ENCODE assay signal across 8 cellular contexts in the genomic region with DNA sequence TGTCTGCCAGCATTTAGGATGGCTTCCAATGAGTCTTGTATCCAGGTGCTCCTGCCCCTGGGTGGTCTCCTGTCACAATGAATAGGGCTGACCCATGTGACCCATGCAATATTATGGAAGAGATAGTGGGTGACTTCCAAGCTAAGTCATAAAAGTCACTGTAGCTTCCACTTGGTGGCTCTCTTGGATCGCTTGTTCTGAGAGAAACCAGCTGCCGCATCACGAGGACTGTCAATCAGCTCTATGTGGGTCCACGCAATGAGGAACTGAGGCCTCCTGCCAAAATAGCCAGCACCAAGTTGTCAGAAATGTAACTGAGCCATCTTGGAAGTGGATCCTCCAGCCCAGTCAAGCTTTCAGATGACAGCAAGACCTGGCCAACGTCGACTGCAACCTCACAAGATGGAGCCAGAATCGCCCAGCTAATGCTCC. TPM values are rescaled to one million over a fixed set of nuclear protein-coding genes. Genes with fewer than 3 reads are reported as not detected.
A peak's percentile ranks its signal among the peaks of the same experiment; 100 is the strongest.
DNase-seq lines count a peak whose midpoint lies in the region; ATAC-seq and TF ChIP-seq lines count a peak whose summit lies in the region.

No MANE protein-coding gene starts in this region.

- H3K4me1 ChIP-seq in BLaER1 treated with 17β-estradiol and CSF1 and Interleukin-3, amounts not matched to agents 10 nM and 100 nM: peaks cover 38 to 90% (median 78%) of the 10 kb centered on the region in 10 experiments
- H3K4me1 ChIP-seq in SK-N-SH (ENCODE audit: control insufficient read depth in 1 of 2, insufficient read depth in 2 of 2, low read depth in 1 of 2, low read length in 1 of 2) (peaks cover 0 to 8% of the 10 kb centered on the region in 2 experiments; a peak in 1 of 4 replicates), smooth muscle cell (ENCODE audit: low read depth) (no peaks in the 10 kb centered on the region)

- no peaks in the 10 kb centered on the region for H3K9me2 ChIP-seq in SK-N-SH

- H2AFZ ChIP-seq in SK-N-SH (ENCODE audit: low read depth) (no peak overlapping the region), smooth muscle cell (ENCODE audit: low read depth) (no peak overlapping the region)

- H3K27me3 ChIP-seq in BLaER1 treated with 17β-estradiol and CSF1 and Interleukin-3, amounts not matched to agents 10 nM and 100 nM: no peaks in the 10 kb centered on the region
- H3K27me3 ChIP-seq in SK-N-SH (ENCODE audit: insufficient read depth) (no peaks in the 10 kb centered on the region), smooth muscle cell (ENCODE audit: low read depth) (no peaks in the 10 kb centered on the region)

- no peaks in the 10 kb centered on the region for H3K79me2 ChIP-seq in SK-N-SH (ENCODE audit: insufficient read depth)
- H3K79me2 ChIP-seq in smooth muscle cell (ENCODE audit: low read depth): no peaks in the 10 kb centered on the region

- TF ChIP-seq EP300 in SK-N-SH (IDR thresholded peaks at IDR 0.05; ENCODE audit: borderline replicate concordance in 1 of 2, low read depth in 1 of 2, low read length in 1 of 2): no peak

- peak; percentile 65 for TF ChIP-seq RAD21 in SK-N-SH (IDR thresholded peaks at IDR 0.05; ENCODE audit: low read length)

- H3F3A ChIP-seq in SK-N-SH (replicated peaks; ENCODE audit: insufficient read depth): peaks cover 4% of the 10 kb centered on the region
- peaks cover 8% of the 10 kb centered on the region for H3F3A ChIP-seq in smooth muscle cell (ENCODE audit: low read depth)

- POLR2A ChIA-PET in SK-N-SH (lab: Yijun Ruan, JAX): interaction anchor here (0.9 kb wide), 1 partner anchor 114 kb away, joined by 3 read pairs; no protein-coding TSS in a partner anchor

- H3K9ac ChIP-seq in BLaER1 treated with 17β-estradiol and CSF1 and Interleukin-3, amounts not matched to agents 10 nM and 100 nM: no peak overlapping the region
- H3K9ac ChIP-seq in SK-N-SH: no peak overlapping the region
- H3K9ac ChIP-seq in smooth muscle cell (ENCODE audit: low read depth): no peak overlapping the region

- H4K20me1 ChIP-seq in BLaER1 treated with 17β-estradiol and CSF1 and Interleukin-3, amounts not matched to agents 10 nM and 100 nM: no peaks in the 10 kb centered on the region
- H4K20me1 ChIP-seq in SK-N-SH (ENCODE audit: insufficient read depth) (no peaks in the 10 kb centered on the region), smooth muscle cell (ENCODE audit: low read depth) (no peaks in the 10 kb centered on the region)

- no peak overlapping the region for H3K27ac ChIP-seq in BLaER1 treated with 17β-estradiol and CSF1 and Interleukin-3, amounts not matched to agents 10 nM and 100 nM
- no peak overlapping the region for H3K27ac ChIP-seq in SK-N-SH (ENCODE audit: low read depth in 2 of 2, low read length in 1 of 2)
- no peak overlapping the region for H3K27ac ChIP-seq in smooth muscle cell (ENCODE audit: low read depth)

- H3K36me3 ChIP-seq in BLaER1 treated with 17β-estradiol and CSF1 and Interleukin-3, amounts not matched to agents 10 nM and 100 nM: peaks cover 0 to 14% (median 0%) of the 10 kb centered on the region in 11 experiments; a peak in 3 of 22 replicates
- H3K36me3 ChIP-seq in SK-N-SH (replicated peaks in 1 of 2; ENCODE audit: control insufficient read depth in 1 of 2, insufficient read depth in 2 of 2, low read length in 1 of 2) (peaks cover 7 to 16% of the 10 kb centered on the region in 2 experiments), smooth muscle cell (ENCODE audit: low read depth) (no peaks in the 10 kb centered on the region)

- TF ChIP-seq CTCF in SK-N-SH (IDR thresholded peaks at IDR 0.05): peak; percentile 31; the same call in 1 of the 2 replicates
- peak; percentile 15 for TF ChIP-seq CTCF in smooth muscle cell (IDR thresholded peaks at IDR 0.05; ENCODE audit: borderline replicate concordance, insufficient read depth, poor library complexity, severe bottlenecking)

- H3K9me3 ChIP-seq in BLaER1 treated with 17β-estradiol and CSF1 and Interleukin-3, amounts not matched to agents 10 nM and 100 nM (replicated peaks in 1 of 11): 0 out of 22 replicates have a peak, but pooled peaks cover 0 to 2% (median 0%) of the 10 kb centered on the region in 11 experiments
- H3K9me3 ChIP-seq in SK-N-SH (no peaks in the 10 kb centered on the region), smooth muscle cell (replicated peaks; ENCODE audit: low read depth) (no peaks in the 10 kb centered on the region)

- peak overlapping the region; percentile 1 to 91 (median 30); a peak in 10 of 22 replicates for H3K4me2 ChIP-seq in BLaER1 treated with 17β-estradiol and CSF1 and Interleukin-3, amounts not matched to agents 10 nM and 100 nM
- H3K4me2 ChIP-seq in SK-N-SH (no peak overlapping the region), smooth muscle cell (no peak overlapping the region)

- no peak for DNase-seq in SK-N-SH
- peak; percentile 84 for DNase-seq in globus pallidus (ENCODE audit: low spot score)
- no peak for DNase-seq in smooth muscle cell (lab: John Stamatoyannopoulos, UW; ENCODE audit: unreplicated experiment)
- DNase-seq in stimulated activated CD4-positive, alpha-beta T cell treated with anti-CD3 and anti-CD28 coated beads, Interleukin-2, amount 100 ng/mL, for 24 hours: no peak

- CTCF ChIA-PET in SK-N-SH (lab: Yijun Ruan, JAX): interaction anchor here (0.6 to 9.8 kb wide), 9 partner anchors 21 to 449 kb away, joined by 3 to 122 read pairs (median 54); partner anchors contain the start of gene SYS1

- H3K4me3 ChIP-seq in BLaER1 treated with 17β-estradiol and CSF1 and Interleukin-3, amounts not matched to agents 10 nM and 100 nM: no peak overlapping the region
- H3K4me3 ChIP-seq in SK-N-SH (ENCODE audit: low read depth in 2 of 2, low read length in 1 of 2) (no peak overlapping the region), smooth muscle cell (no peak overlapping the region)

- WGBS in SK-N-SH (ENCODE audit: low lambda C conversion rate): 95% methylated on average over 6 of the region's 7 CpGs
- 50% methylated on average over 7 of the region's 7 CpGs for WGBS in smooth muscle cell (ENCODE audit: low lambda C conversion rate)

- ATAC-seq in HG03571 (IDR thresholded peaks at IDR 0.05; ENCODE audit: unreplicated experiment) (peak; percentile 40), GM19035 (IDR thresholded peaks at IDR 0.05; ENCODE audit: unreplicated experiment) (no peak), HG03045 (IDR thresholded peaks at IDR 0.05; ENCODE audit: unreplicated experiment) (no peak)

TF ChIP-seq in SK-N-SH, 30 proteins besides CTCF, POLR2A, EP300 and RAD21:
- TF ChIP-seq RFX5 (IDR thresholded peaks at IDR 0.05; ENCODE audit: low read length) (no peak), SMC3 (IDR thresholded peaks at IDR 0.05; ENCODE audit: low read depth, low read length) (peak; percentile 34; the same call in 1 of the 2 replicates), GATA2 (CRISPR knock-in tag; IDR thresholded peaks at IDR 0.05) (no peak), TEAD4 (IDR thresholded peaks at IDR 0.05; ENCODE audit: borderline replicate concordance, insufficient read depth) (no peak), YY1 (IDR thresholded peaks at IDR 0.05; ENCODE audit: low read depth) (no peak), MEF2A (IDR thresholded peaks at IDR 0.05; ENCODE audit: borderline replicate concordance, low read depth) (no peak), MXI1 (IDR thresholded peaks at IDR 0.05; ENCODE audit: low read depth, low read length) (no peak)
- TF ChIP-seq, protein P1, sequence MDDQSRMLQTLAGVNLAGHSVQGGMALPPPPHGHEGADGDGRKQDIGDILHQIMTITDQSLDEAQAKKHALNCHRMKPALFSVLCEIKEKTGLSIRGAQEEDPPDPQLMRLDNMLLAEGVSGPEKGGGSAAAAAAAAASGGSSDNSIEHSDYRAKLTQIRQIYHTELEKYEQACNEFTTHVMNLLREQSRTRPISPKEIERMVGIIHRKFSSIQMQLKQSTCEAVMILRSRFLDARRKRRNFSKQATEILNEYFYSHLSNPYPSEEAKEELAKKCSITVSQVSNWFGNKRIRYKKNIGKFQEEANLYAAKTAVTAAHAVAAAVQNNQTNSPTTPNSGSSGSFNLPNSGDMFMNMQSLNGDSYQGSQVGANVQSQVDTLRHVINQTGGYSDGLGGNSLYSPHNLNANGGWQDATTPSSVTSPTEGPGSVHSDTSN (IDR thresholded peaks at IDR 0.05): peak; percentile 64

RNA-seq across cellular contexts. Expression of gene MATN4, which starts 14.9 kb away (rescaled TPM):
- polyA plus RNA-seq in SK-N-SH (2012; rRNA removed) (0.13 and 0.16 TPM in 2 replicates), smooth muscle cell (not detected in 2 replicates)
- polyA plus RNA-seq in SK-N-SH (2012; cell fraction: cytosol; rRNA removed): 0.04 and 0.07 TPM in 2 replicates
- 0.39 and 0.79 TPM in 2 replicates for polyA plus RNA-seq in SK-N-SH (2012; cell fraction: nucleus; rRNA removed)
- total RNA-seq in smooth muscle cell: not detected in 2 replicates

RNA-seq across cellular contexts. Expression of gene RBPJL, which starts 16.3 kb away (rescaled TPM):
- polyA plus RNA-seq in SK-N-SH (2012; rRNA removed): not detected in 2 replicates
- not detected in 2 replicates for polyA plus RNA-seq in SK-N-SH (2012; cell fraction: cytosol; rRNA removed)
- 0.05 and 0.11 TPM in 2 replicates for polyA plus RNA-seq in SK-N-SH (2012; cell fraction: nucleus; rRNA removed)
- total RNA-seq in smooth muscle cell: not detected in 2 replicates
- polyA plus RNA-seq in smooth muscle cell: not detected in 2 replicates

RNA-seq across cellular contexts. Expression of gene SDC4, which starts 25.3 kb away (rescaled TPM):
- polyA plus RNA-seq in SK-N-SH (2012; rRNA removed) (131 and 192 TPM in 2 replicates), smooth muscle cell (45.0 and 122 TPM in 2 replicates)
- polyA plus RNA-seq in SK-N-SH (2012; cell fraction: cytosol; rRNA removed): 139 and 153 TPM in 2 replicates
- 94.9 and 96.1 TPM in 2 replicates for polyA plus RNA-seq in SK-N-SH (2012; cell fraction: nucleus; rRNA removed)
- 70.7 and 78.1 TPM in 2 replicates for total RNA-seq in smooth muscle cell

RNA-seq across cellular contexts. Expression of gene SYS1, which starts 40.0 kb away (rescaled TPM):
- polyA plus RNA-seq in SK-N-SH (2012; rRNA removed) (26.5 and 26.9 TPM in 2 replicates), smooth muscle cell (17.0 and 24.7 TPM in 2 replicates)
- 14.0 and 16.3 TPM in 2 replicates for polyA plus RNA-seq in SK-N-SH (2012; cell fraction: cytosol; rRNA removed)
- 12.4 and 20.0 TPM in 2 replicates for polyA plus RNA-seq in SK-N-SH (2012; cell fraction: nucleus; rRNA removed)
- total RNA-seq in smooth muscle cell: 14.5 and 15.2 TPM in 2 replicates

RNA-seq across cellular contexts. Expression of gene TP53TG5, which starts 55.2 kb away (rescaled TPM):
- polyA plus RNA-seq in SK-N-SH (2012; rRNA removed): not detected in 2 replicates
- polyA plus RNA-seq in SK-N-SH (2012; cell fraction: cytosol; rRNA removed): 0.01 TPM in 1 of 2 replicates, not detected in the other
- polyA plus RNA-seq in SK-N-SH (2012; cell fraction: nucleus; rRNA removed): not detected in 2 replicates
- not detected in 2 replicates for total RNA-seq in smooth muscle cell
- polyA plus RNA-seq in smooth muscle cell: 0.06 TPM in 1 of 2 replicates, not detected in the other

Comparison
In these comparisons a context has a peak if more than half of its experiments do, and no peak if none do; other contexts are left out.
1. H3K4me2 ChIP-seq: peak in BLaER1 treated with 17β-estradiol and CSF1 and Interleukin-3, amounts not matched to agents 10 nM and 100 nM (11 of 11); none in SK-N-SH (single experiment) and smooth muscle cell (single experiment).